In genomic region chr17:40122466-40122943, GRCh38 we compare ENCODE assay signal across 8 cellular contexts. TPM values are rescaled to one million over a fixed set of nuclear protein-coding genes. Genes with fewer than 3 reads are reported as not detected.
DNase-seq lines count a peak whose midpoint lies in the region; TF ChIP-seq lines count a peak whose summit lies in the region.

No MANE protein-coding gene starts in this region.

- H3K4me1 ChIP-seq in HUES48 (ENCODE audit: control insufficient read depth, insufficient read depth, low read length), result 0 out of 2 replicates have a peak, but pooled peaks cover 6% of the 10 kb centered on the region
- peaks cover 59% of the 10 kb centered on the region for H3K4me1 ChIP-seq in left ventricle myocardium inferior
- H3K4me1 ChIP-seq in rectal smooth muscle tissue (ENCODE audit: control insufficient read depth, insufficient read depth, low read length), result peaks cover 9% of the 10 kb centered on the region

- H3K9me3 ChIP-seq in HUES48 (ENCODE audit: control insufficient read depth, insufficient read depth, low read length) (no peaks in the 10 kb centered on the region), left ventricle myocardium inferior (replicated peaks) (no peaks in the 10 kb centered on the region)

- no peaks in the 10 kb centered on the region for H3K27me3 Mint-ChIP-seq in activated naive CD4-positive, alpha-beta T cell treated with anti-CD3 and anti-CD28 coated beads, Interleukin-2, amount 10 ng/mL, durations not matched to agents 7 days and 5 days

- H3K4me3 Mint-ChIP-seq in activated naive CD4-positive, alpha-beta T cell treated with anti-CD3 and anti-CD28 coated beads, Interleukin-2, amount 10 ng/mL, durations not matched to agents 7 days and 5 days, result peak overlapping the region; percentile 83

- H3K4me1 Mint-ChIP-seq in activated naive CD4-positive, alpha-beta T cell treated with anti-CD3 and anti-CD28 coated beads, Interleukin-2, amount 10 ng/mL, durations not matched to agents 7 days and 5 days, result peaks cover 39% of the 10 kb centered on the region

- peak overlapping the region; percentile 87 for H3K9ac ChIP-seq in HUES48 (ENCODE audit: low read depth, low read length)
- H3K9ac ChIP-seq in rectal smooth muscle tissue (ENCODE audit: low read length), result peak overlapping the region; percentile 50

- H3K27ac ChIP-seq in HUES48 (ENCODE audit: low read depth, low read length), result peak overlapping the region; percentile 96
- H3K27ac ChIP-seq in left ventricle myocardium inferior (replicated peaks), result peak overlapping the region; percentile 94
- peak overlapping the region; percentile 94 for H3K27ac ChIP-seq in rectal smooth muscle tissue (ENCODE audit: low read depth, low read length)

- H3K9me3 Mint-ChIP-seq in activated naive CD4-positive, alpha-beta T cell treated with anti-CD3 and anti-CD28 coated beads, Interleukin-2, amount 10 ng/mL, durations not matched to agents 7 days and 5 days, result no peaks in the 10 kb centered on the region

- no peak for DNase-seq in AG09319 (ENCODE audit: extremely low read depth, low read depth)
- peak; percentile 43 for DNase-seq in activated naive CD4-positive, alpha-beta T cell treated with anti-CD3 and anti-CD28 coated beads, Interleukin-2, amount 10 ng/mL, durations not matched to agents 7 days and 5 days
- DNase-seq in left ventricle myocardium inferior, result peak; percentile 52
- DNase-seq in KG1 (lab: John Stamatoyannopoulos, UW), result no peak
- DNase-seq in cerebellar cortex (ENCODE audit: low spot score), result no peak

- CTCF ChIA-PET in activated naive CD4-positive, alpha-beta T cell treated with anti-CD3 and anti-CD28 coated beads, Interleukin-2, amount 10 ng/mL, durations not matched to agents 7 days and 5 days (lab: Charles Lee), result interaction anchor here (2.7 to 3.0 kb wide), 4 partner anchors 10 to 46 kb away, joined by 9 to 34 read pairs (median 12); no protein-coding TSS in a partner anchor

- H3K27me3 ChIP-seq in HUES48 (ENCODE audit: control insufficient read depth, insufficient read depth, low read length), result no peaks in the 10 kb centered on the region
- H3K27me3 ChIP-seq in left ventricle myocardium inferior (ENCODE audit: low read depth), result no peaks in the 10 kb centered on the region
- H3K27me3 ChIP-seq in rectal smooth muscle tissue (ENCODE audit: control insufficient read depth, insufficient read depth, low read length), result no peaks in the 10 kb centered on the region

- H3K4me3 ChIP-seq in HUES48 (ENCODE audit: low read depth, low read length), result peak overlapping the region; percentile 70
- H3K4me3 ChIP-seq in left ventricle myocardium inferior, result peak overlapping the region; percentile 98
- peak overlapping the region; percentile 92 for H3K4me3 ChIP-seq in rectal smooth muscle tissue (ENCODE audit: low read length)

- peak overlapping the region; percentile 33 for H3K27ac Mint-ChIP-seq in activated naive CD4-positive, alpha-beta T cell treated with anti-CD3 and anti-CD28 coated beads, Interleukin-2, amount 10 ng/mL, durations not matched to agents 7 days and 5 days

- TF ChIP-seq CTCF in AG09319 (IDR thresholded peaks at IDR 0.05; ENCODE audit: low read depth, low read length), result peak; percentile 11
- peak; percentile 32 for TF ChIP-seq CTCF in left ventricle myocardium inferior (IDR thresholded peaks at IDR 0.05; ENCODE audit: borderline replicate concordance)

- peaks cover 24% of the 10 kb centered on the region for H3K36me3 ChIP-seq in HUES48 (ENCODE audit: control insufficient read depth, insufficient read depth, low read length)
- peaks cover 15% of the 10 kb centered on the region for H3K36me3 ChIP-seq in left ventricle myocardium inferior
- H3K36me3 ChIP-seq in rectal smooth muscle tissue (ENCODE audit: control insufficient read depth, insufficient read depth, low read length), result peaks cover 9% of the 10 kb centered on the region

- TF ChIP-seq POLR2A in GM18526 (IDR thresholded peaks at IDR 0.05; ENCODE audit: extremely low read depth, insufficient read length), result peak; percentile 38

- peaks cover 22% of the 10 kb centered on the region for H3K36me3 Mint-ChIP-seq in activated naive CD4-positive, alpha-beta T cell treated with anti-CD3 and anti-CD28 coated beads, Interleukin-2, amount 10 ng/mL, durations not matched to agents 7 days and 5 days

- intact Hi-C loops in left ventricle myocardium inferior (cut with micrococcal nuclease), result no loop called here

RNA-seq across cellular contexts. Expression of gene MSL1, which starts 0.7 kb away (rescaled TPM):
- total RNA-seq in left ventricle myocardium inferior, result 39.8 TPM

RNA-seq across cellular contexts. Expression of gene CASC3, which starts 17.8 kb away (rescaled TPM):
- total RNA-seq in left ventricle myocardium inferior, result 44.0 TPM

RNA-seq across cellular contexts. Expression of gene NR1D1, which starts 22.1 kb away (rescaled TPM):
- total RNA-seq in left ventricle myocardium inferior, result 19.1 TPM

RNA-seq across cellular contexts. Expression of gene RAPGEFL1, which starts 54.8 kb away (rescaled TPM):
- total RNA-seq in left ventricle myocardium inferior, result 3.7 TPM

RNA-seq across cellular contexts. Expression of gene THRA, which starts 59.7 kb away (rescaled TPM):
- total RNA-seq in left ventricle myocardium inferior, result 78.3 TPM

Comparison
In these comparisons a context has a peak if more than half of its experiments do, and no peak if none do; other contexts are left out.
1. DNase-seq: peak in activated naive CD4-positive, alpha-beta T cell treated with anti-CD3 and anti-CD28 coated beads, Interleukin-2, amount 10 ng/mL, durations not matched to agents 7 days and 5 days (single experiment) and left ventricle myocardium inferior (single experiment); none in AG09319 (single experiment), KG1 (single experiment) and cerebellar cortex (single experiment).
2. Peak in every context shown above with its lines, with median percentiles within 50 percentile points of each other: H3K27ac ChIP-seq and H3K4me3 ChIP-seq.